In the genomic region with DNA sequence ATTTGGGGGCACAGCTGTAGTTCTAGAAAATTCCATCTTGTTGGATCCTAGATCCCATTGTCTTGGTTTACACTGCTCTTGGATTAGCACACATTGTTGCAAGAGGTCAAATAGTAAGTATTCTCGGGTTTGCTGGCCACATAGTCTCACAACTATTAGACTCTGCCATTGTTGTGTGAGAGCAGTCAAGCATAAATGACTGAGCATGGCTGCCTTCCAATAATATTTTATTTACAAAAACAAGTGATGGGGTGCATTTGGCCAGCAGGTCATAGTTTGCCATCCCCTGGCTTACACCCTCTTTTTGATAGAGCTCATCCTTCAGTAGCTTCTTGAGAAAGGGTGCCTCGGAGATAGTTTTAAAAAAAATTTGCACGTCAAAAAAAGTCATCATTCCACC, we compare ENCODE assay signal across 38 cellular contexts.
"Had no signal": no experiment of that assay in that cellular context is flagged by ENCODE, and none has a peak within 500 bp of the region (broad histone marks: within the 10 kb centered on the region; RNA-seq: fewer than 3 reads in every experiment).

No MANE protein-coding gene starts in this region.

- DNase-seq: activated CD4-positive, alpha-beta memory T cell treated with anti-CD3 and anti-CD28 coated beads, Interleukin-2, amount 10 ng/mL, durations not matched to agents 7 days and 5 days; activated CD4-positive, alpha-beta T cell treated with anti-CD3 and anti-CD28 coated beads for 1 hour; activated CD4-positive, alpha-beta T cell treated with anti-CD3 and anti-CD28 coated beads for 48 hours; activated CD4-positive, CD25-positive, alpha-beta regulatory T cell; activated CD8-positive, alpha-beta memory T cell treated with anti-CD3 and anti-CD28 coated beads for 24 hours; activated CD8-positive, alpha-beta memory T cell treated with anti-CD3 and anti-CD28 coated beads, Interleukin-2, amount 10 ng/mL, durations not matched to agents 7 days and 5 days; activated CD8-positive, alpha-beta memory T cell treated with anti-CD3 and anti-CD28 coated beads, Interleukin-2, amount 50 U/mL, for 48 hours; activated effector memory CD4-positive, alpha-beta T cell treated with Interleukin-2 at 50 U/mL for 16 hours; activated naive CD4-positive, alpha-beta T cell treated with anti-CD3 and anti-CD28 coated beads, Interleukin-2, amount 10 ng/mL, durations not matched to agents 7 days and 5 days; activated naive CD8-positive, alpha-beta T cell treated with anti-CD3 and anti-CD28 coated beads, Interleukin-2, amount 50 U/mL, for 24 hours; activated T-cell treated with anti-CD3 and anti-CD28 coated beads, Interleukin-2, amount 50 U/mL, for 48 hours; anterior cingulate cortex; central memory CD4-positive, alpha-beta T cell; Kasumi-1; MM.1S; MV-4-11; NCI-H1092; NCI-H1417 treated with DMSO at 0.1 percent for 48 hours; NCI-H187 treated with DMSO at 0.1 percent for 48 hours; NCI-H2081; NCI-H2171 treated with DMSO at 0.1 percent for 48 hours; NCI-H2227 treated with DMSO at 0.1 percent for 48 hours; NCI-H446; NCI-H524; NCI-H69; NCI-H82; NK-92 treated with Interleukin-12 subunit alpha and Interleukin-12 subunit beta, amount 100 ng/mL, for 24 hours; PC-3; Peyer's patch; RPMI8226; SIG-M5; T-helper 1 cell; T-helper 2 cell; T-helper 9 cell had no signal

- ATAC-seq: activated CD8-positive, alpha-beta memory T cell treated with anti-CD3 and anti-CD28 coated beads, Interleukin-2, amount 10 ng/mL, durations not matched to agents 7 days and 5 days; activated naive CD8-positive, alpha-beta T cell treated with anti-CD3 and anti-CD28 coated beads, Interleukin-2, amount 50 U/mL, for 24 hours; PC-3; SK-N-SH treated with all-trans-retinoic acid at 6 μM for 48 hours had no signal

- H3K27me3 ChIP-seq: Peyer's patch had no signal

- H3K36me3 ChIP-seq: Peyer's patch had no signal

- FAIRE-seq: bronchial epithelial cell, colon had no signal

- H3K4me3 ChIP-seq: Peyer's patch had no signal

- H3K27ac ChIP-seq: Peyer's patch, VCaP had no signal

- H3K4me1 ChIP-seq: Peyer's patch had no signal
